8 cellular contexts compared by ENCODE assay signal in genomic region chr14:80996049-80996901, GRCh38. TPM values are rescaled to one million over a fixed set of nuclear protein-coding genes. Genes with fewer than 3 reads are reported as not detected.
DNase-seq lines count a peak whose midpoint lies in the region; ATAC-seq, FAIRE-seq and TF ChIP-seq lines count a peak whose summit lies in the region.

No MANE protein-coding gene starts in this region.

- intact Hi-C loops in head of caudate nucleus (cut with DNase I), result loop anchor here (5.0 kb wide), 1 partner anchor 176 kb away; no protein-coding TSS in a partner anchor

- H3K27ac Mint-ChIP-seq in activated naive CD4-positive, alpha-beta T cell treated with anti-CD3 and anti-CD28 coated beads, Interleukin-2, amount 50 U/mL, for 72 hours, result no peak overlapping the region

- FAIRE-seq in D721Med (lab: Jason Lieb, UNC), result no peak

- peak; percentile 60 for TF ChIP-seq CTCF in D721Med (IDR thresholded peaks at IDR 0.05; ENCODE audit: insufficient read depth, missing control alignments)

- ATAC-seq in GM19035 (IDR thresholded peaks at IDR 0.05; ENCODE audit: unreplicated experiment), result peak; percentile 91
- peak; percentile 80 for ATAC-seq in HG03457 (IDR thresholded peaks at IDR 0.05; ENCODE audit: unreplicated experiment)
- peak; percentile 97 for ATAC-seq in activated naive CD4-positive, alpha-beta T cell treated with anti-CD3 and anti-CD28 coated beads, Interleukin-2, amount 50 U/mL, for 72 hours

- DNase-seq in D721Med (ENCODE audit: insufficient read length, low spot score), result no peak
- peak; percentile 37 for DNase-seq in NCI-H526 treated with DMSO at 0.1 percent for 48 hours (lab: John Stamatoyannopoulos, UW)
- peak in 1 of 2 donors; percentile 15 for DNase-seq in activated naive CD4-positive, alpha-beta T cell treated with anti-CD3 and anti-CD28 coated beads, Interleukin-2, amount 50 U/mL, for 72 hours (ENCODE audit: low spot score in 2 of 2)
- DNase-seq in head of caudate nucleus, result peak in 31 of 42 donors; percentile 13 to 83 (median 53)
- DNase-seq in pulmonary artery endothelial cell (ENCODE audit: low read depth, low spot score), result peak; percentile 20
- DNase-seq in DMS79 (lab: John Stamatoyannopoulos, UW), result no peak

- H3K9me3 Mint-ChIP-seq in activated naive CD4-positive, alpha-beta T cell treated with anti-CD3 and anti-CD28 coated beads, Interleukin-2, amount 50 U/mL, for 72 hours, result no peaks in the 10 kb centered on the region

- H3K36me3 Mint-ChIP-seq in activated naive CD4-positive, alpha-beta T cell treated with anti-CD3 and anti-CD28 coated beads, Interleukin-2, amount 50 U/mL, for 72 hours, result no peaks in the 10 kb centered on the region

RNA-seq across cellular contexts. Expression of gene TSHR, which starts 40.9 kb away (rescaled TPM):
- not detected for total RNA-seq in activated naive CD4-positive, alpha-beta T cell treated with anti-CD3 and anti-CD28 coated beads, Interleukin-2, amount 50 U/mL, for 72 hours
- not detected in 2 replicates for total RNA-seq in pulmonary artery endothelial cell

RNA-seq across cellular contexts. Expression of gene CEP128, which starts 54.7 kb away (rescaled TPM):
- 10 to 100 TPM; 11.5 to 33.3 TPM for total RNA-seq in activated naive CD4-positive, alpha-beta T cell treated with anti-CD3 and anti-CD28 coated beads, Interleukin-2, amount 50 U/mL, for 72 hours
- total RNA-seq in pulmonary artery endothelial cell, result 4.9 and 7.4 TPM in 2 replicates

Comparison
In these comparisons a context has a peak if more than half of its experiments do, and no peak if none do; other contexts are left out.
1. DNase-seq: peak in NCI-H526 treated with DMSO at 0.1 percent for 48 hours (single experiment), head of caudate nucleus (31 of 42) and pulmonary artery endothelial cell (single experiment); none in D721Med (single experiment) and DMS79 (single experiment).
2. Peak in every context shown above with its lines, with median percentiles within 50 percentile points of each other: ATAC-seq.